Comparison of ENCODE assay signal across 8 cellular contexts in genomic region chr3:15796331-15796730, GRCh38. TPM values are rescaled to one million over a fixed set of nuclear protein-coding genes. Genes with fewer than 3 reads are reported as not detected.
DNase-seq lines count a peak whose midpoint lies in the region; ATAC-seq, FAIRE-seq and TF ChIP-seq lines count a peak whose summit lies in the region.

No MANE protein-coding gene starts in this region.

- peak; percentile 32 for FAIRE-seq in kidney (lab: Jason Lieb, UNC)

- ATAC-seq in thoracic aorta (ENCODE audit: insufficient number of reproducible peaks, low FRiP score, low read depth) (no peak), GM21786 (IDR thresholded peaks at IDR 0.05; ENCODE audit: unreplicated experiment) (no peak)

- H3K36me3 Mint-ChIP-seq in activated T-cell treated with anti-CD3 and anti-CD28 coated beads, Interleukin-2, amount 50 U/mL, for 24 hours (ENCODE audit: low read depth) = peaks cover 29% of the 10 kb centered on the region
- H3K36me3 Mint-ChIP-seq in activated naive CD8-positive, alpha-beta T cell treated with anti-CD3 and anti-CD28 coated beads for 36 hours = peaks cover 25% of the 10 kb centered on the region

- H3K36me3 ChIP-seq in kidney (ENCODE audit: control insufficient read depth in 1 of 2, insufficient read depth in 2 of 2, low read length in 2 of 2) (no peaks in the 10 kb centered on the region), thoracic aorta (no peaks in the 10 kb centered on the region)

- peak overlapping the region; percentile 93 for H3K27ac Mint-ChIP-seq in activated T-cell treated with anti-CD3 and anti-CD28 coated beads, Interleukin-2, amount 50 U/mL, for 24 hours
- peak overlapping the region; percentile 88 for H3K27ac Mint-ChIP-seq in activated naive CD8-positive, alpha-beta T cell treated with anti-CD3 and anti-CD28 coated beads for 36 hours

- TF ChIP-seq CTCF in kidney (IDR thresholded peaks at IDR 0.05; ENCODE audit: borderline replicate concordance, extremely low read depth, insufficient read depth) (no peak), thoracic aorta (IDR thresholded peaks at IDR 0.05) (no peak)

- peaks cover 3% of the 10 kb centered on the region for H3K9me3 Mint-ChIP-seq in activated T-cell treated with anti-CD3 and anti-CD28 coated beads, Interleukin-2, amount 50 U/mL, for 24 hours
- no peaks in the 10 kb centered on the region for H3K9me3 Mint-ChIP-seq in activated naive CD8-positive, alpha-beta T cell treated with anti-CD3 and anti-CD28 coated beads for 36 hours

- H3K27ac ChIP-seq in kidney (ENCODE audit: low read depth in 2 of 2, low read length in 2 of 2) = no peak overlapping the region
- H3K27ac ChIP-seq in thoracic aorta = peak overlapping the region in 1 of 2 donors; percentile 82

- H3K9me3 ChIP-seq in kidney (ENCODE audit: control insufficient read depth in 1 of 2, low read length in 2 of 2) (no peaks in the 10 kb centered on the region), thoracic aorta (no peaks in the 10 kb centered on the region)

- H3K4me1 ChIP-seq in kidney (ENCODE audit: control insufficient read depth in 1 of 2, insufficient read depth in 1 of 2, low read depth in 1 of 2, low read length in 2 of 2) (peaks cover 3 to 14% of the 10 kb centered on the region in 2 donors), thoracic aorta (ENCODE audit: control insufficient read depth in 1 of 2, low read depth in 2 of 2) (peaks cover 46 to 52% of the 10 kb centered on the region in 2 donors)

- no peaks in the 10 kb centered on the region for H3K27me3 ChIP-seq in thoracic aorta (replicated peaks; ENCODE audit: insufficient read depth)

- H3K4me3 Mint-ChIP-seq in activated T-cell treated with anti-CD3 and anti-CD28 coated beads, Interleukin-2, amount 50 U/mL, for 24 hours = peak overlapping the region; percentile 60
- peak overlapping the region; percentile 57 for H3K4me3 Mint-ChIP-seq in activated naive CD8-positive, alpha-beta T cell treated with anti-CD3 and anti-CD28 coated beads for 36 hours

- peaks cover 72% of the 10 kb centered on the region for H3K4me1 Mint-ChIP-seq in activated T-cell treated with anti-CD3 and anti-CD28 coated beads, Interleukin-2, amount 50 U/mL, for 24 hours (ENCODE audit: low read depth)
- H3K4me1 Mint-ChIP-seq in activated naive CD8-positive, alpha-beta T cell treated with anti-CD3 and anti-CD28 coated beads for 36 hours = peaks cover 61% of the 10 kb centered on the region

- H3K9ac ChIP-seq in kidney (ENCODE audit: low read length in 2 of 2) = no peak overlapping the region

- H3K4me3 ChIP-seq in kidney (ENCODE audit: low read length in 2 of 2) = peak overlapping the region in 1 of 2 donors; percentile 44
- peak overlapping the region; percentile 64 for H3K4me3 ChIP-seq in thoracic aorta

- H3K27me3 Mint-ChIP-seq in activated T-cell treated with anti-CD3 and anti-CD28 coated beads, Interleukin-2, amount 50 U/mL, for 24 hours = no peaks in the 10 kb centered on the region
- H3K27me3 Mint-ChIP-seq in activated naive CD8-positive, alpha-beta T cell treated with anti-CD3 and anti-CD28 coated beads for 36 hours = no peaks in the 10 kb centered on the region

- intact Hi-C loops in kidney (cut with DNase I) = no loop called here

- no peak for DNase-seq in activated T-cell treated with anti-CD3 and anti-CD28 coated beads, Interleukin-2, amount 50 U/mL, for 24 hours
- DNase-seq in activated T-cell treated with anti-CD3 and anti-CD28 coated beads, Interleukin-2, amount 50 U/mL, for 48 hours = no peak
- DNase-seq in activated naive CD8-positive, alpha-beta T cell treated with anti-CD3 and anti-CD28 coated beads for 36 hours = no peak
- no peak for DNase-seq in kidney
- no peak for DNase-seq in thoracic aorta (ENCODE audit: low spot score)
- no peak for DNase-seq in activated CD8-positive, alpha-beta memory T cell treated with anti-CD3 and anti-CD28 coated beads, Interleukin-2, amount 50 U/mL, for 4 hours
- no peak for DNase-seq in cerebellum (ENCODE audit: low spot score)

RNA-seq across cellular contexts. Expression of gene ANKRD28, which starts 1.4 kb away (rescaled TPM):
- total RNA-seq in activated naive CD8-positive, alpha-beta T cell treated with anti-CD3 and anti-CD28 coated beads for 36 hours = 10 to 100 TPM; 31.2 to 33.1 TPM
- total RNA-seq in kidney (72.4 TPM), thoracic aorta (10 to 100 TPM; 42.5 to 60.2 TPM), cerebellum (117 TPM)
- 9.8 TPM for polyA plus RNA-seq in kidney (ENCODE audit: insufficient read depth, low read depth, low replicate concordance)
